In genomic region chr5:94442971-94443370, GRCh38 we compare ENCODE assay signal across 21 cellular contexts.
"Had no signal": no experiment of that assay in that cellular context is flagged by ENCODE, and none has a peak within 500 bp of the region (broad histone marks: within the 10 kb centered on the region; RNA-seq: fewer than 3 reads in every experiment).

No MANE protein-coding gene starts in this region.

- H3K4me3 ChIP-seq: coronary artery, hepatocyte, lower lobe of right lung, pancreas, stomach, testis, upper lobe of right lung had no signal

- H3K27ac ChIP-seq: coronary artery, hepatocyte, lower lobe of right lung, neutrophil, pancreas, stomach, testis, upper lobe of right lung had no signal

- H3K9me3 ChIP-seq: lower lobe of right lung, neutrophil, pancreas, stomach, testis, upper lobe of right lung had no signal

- DNase-seq: activated CD4-positive, alpha-beta T cell treated with anti-CD3 and anti-CD28 coated beads, Interleukin-2, amount 10 ng/mL, durations not matched to agents 24 days and 14 days; activated CD4-positive, CD25-positive, alpha-beta regulatory T cell; activated CD8-positive, alpha-beta T cell treated with anti-CD3 and anti-CD28 coated beads for 36 hours; activated naive CD4-positive, alpha-beta T cell; activated naive CD8-positive, alpha-beta T cell treated with anti-CD3 and anti-CD28 coated beads for 36 hours; activated T-cell treated with anti-CD3 and anti-CD28 coated beads, Interleukin-2, amount 50 U/mL, for 1 hour; erythroblast; islet precursor cell; lower lobe of right lung; pancreas; stimulated activated CD4-positive, alpha-beta T cell treated with anti-CD3 and anti-CD28 coated beads, Interleukin-4, amount 100 ng/mL, for 24 hours; stomach; testis; upper lobe of right lung had no signal

- ATAC-seq: activated CD8-positive, alpha-beta T cell treated with anti-CD3 and anti-CD28 coated beads for 36 hours; activated T-helper 17 cell treated with anti-CD3 and anti-CD28 coated beads, Interleukin-2, amount 50 U/mL, for 72 hours; lower lobe of right lung; natural killer cell treated with Interleukin-12 subunit alpha and Interleukin-12 subunit beta and Interleukin-15 and Interleukin-18, amount 100 ng/mL, for 72 hours; pancreas; sciatic nerve; stimulated activated effector memory CD8-positive, alpha-beta T cell treated with anti-CD3 and anti-CD28 coated beads, Interleukin-12 subunit alpha, Interleukin-12 subunit beta, amount 100 ng/mL, for 72 hours; upper lobe of right lung had no signal

- H3K36me3 ChIP-seq: lower lobe of right lung, neutrophil, stomach, upper lobe of right lung had no signal

- H3K27me3 ChIP-seq: hepatocyte, neutrophil, pancreas, stomach, testis, upper lobe of right lung had no signal
